Comparison of ENCODE assay signal across 1 cellular context in genomic region chr5:135056316-135057030, GRCh38.
TF ChIP-seq lines count a peak whose summit lies in the region.

No MANE protein-coding gene starts in this region.

TF ChIP-seq in SK-N-SH, 30 proteins besides CTCF, POLR2A, EP300 and RAD21 (continued from another document):
- no peak for TF ChIP-seq TCF12 (IDR thresholded peaks at IDR 0.05)
